In the genomic region with DNA sequence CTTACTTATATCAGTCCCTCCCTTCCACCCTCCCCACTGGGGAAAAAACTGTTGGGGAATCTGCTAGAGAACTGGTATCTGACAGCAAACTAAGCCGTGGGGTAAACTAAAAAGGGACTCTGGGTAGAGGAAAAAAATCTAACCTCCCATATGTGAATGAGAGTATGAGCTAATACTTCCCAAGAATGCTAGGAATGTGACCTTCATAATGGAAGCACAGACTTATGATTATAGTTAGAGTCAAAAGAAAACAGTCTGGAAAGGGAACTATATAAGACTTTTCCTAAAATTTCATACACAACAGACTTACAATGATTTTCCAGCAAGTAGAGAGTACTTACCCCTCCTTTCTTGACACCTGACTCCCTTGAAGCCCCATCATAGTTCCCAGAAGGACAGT, we compare ENCODE assay signal across 12 cellular contexts. TPM values are rescaled to one million over a fixed set of nuclear protein-coding genes. Genes with fewer than 3 reads are reported as not detected.
DNase-seq lines count a peak whose midpoint lies in the region; ATAC-seq and TF ChIP-seq lines count a peak whose summit lies in the region.
"Had no signal": no experiment of that assay in that cellular context is flagged by ENCODE, and none has a peak within 500 bp of the region (broad histone marks: within the 10 kb centered on the region; RNA-seq: fewer than 3 reads in every experiment).

No MANE protein-coding gene starts in this region.

- H3K36me3 ChIP-seq in ACC112 (ENCODE audit: insufficient read depth, low read length) (no peaks in the 10 kb centered on the region), brain microvascular endothelial cell (replicated peaks) (no peaks in the 10 kb centered on the region), left lung (peaks cover 0 to 42% of the 10 kb centered on the region in 2 donors)

- peak overlapping the region in 4 of 10 donors; percentile 33 to 55 (median 40) for H3K27ac Mint-ChIP-seq in naive thymus-derived CD8-positive, alpha-beta T cell
- H3K27ac Mint-ChIP-seq: activated CD4-positive, alpha-beta T cell treated with anti-CD3 and anti-CD28 coated beads, Interleukin-2, amount 10 ng/mL, durations not matched to agents 24 days and 14 days had no signal

- H3K4me1 ChIP-seq in ACC112 (ENCODE audit: control insufficient read depth, insufficient read depth, low read length, unreplicated experiment): peaks cover 32% of the 10 kb centered on the region
- H3K4me1 ChIP-seq in left lung: peaks cover 0 to 8% of the 10 kb centered on the region in 2 donors

- no peak overlapping the region for H3K4me3 Mint-ChIP-seq in naive thymus-derived CD8-positive, alpha-beta T cell
- H3K4me3 Mint-ChIP-seq: activated CD4-positive, alpha-beta T cell treated with anti-CD3 and anti-CD28 coated beads, Interleukin-2, amount 10 ng/mL, durations not matched to agents 24 days and 14 days had no signal

- peaks cover 6 to 45% (median 7%) of the 10 kb centered on the region in 3 donors for H3K36me3 Mint-ChIP-seq in naive thymus-derived CD8-positive, alpha-beta T cell

- peaks cover 3 to 15% (median 6%) of the 10 kb centered on the region in 4 donors for H3K4me1 Mint-ChIP-seq in naive thymus-derived CD8-positive, alpha-beta T cell

- H3K9me3 ChIP-seq in left lung: no peaks in the 10 kb centered on the region
- H3K9me3 ChIP-seq: esophagus squamous epithelium, spleen had no signal

- H3K27me3 ChIP-seq in ACC112 (ENCODE audit: insufficient read depth, low read length) (no peaks in the 10 kb centered on the region), brain microvascular endothelial cell (replicated peaks) (no peaks in the 10 kb centered on the region), left lung (no peaks in the 10 kb centered on the region)
- H3K27me3 ChIP-seq: esophagus squamous epithelium, spleen had no signal

- H3K9me3 Mint-ChIP-seq in naive thymus-derived CD8-positive, alpha-beta T cell: no peaks in the 10 kb centered on the region
- H3K9me3 Mint-ChIP-seq: activated CD4-positive, alpha-beta T cell treated with anti-CD3 and anti-CD28 coated beads, Interleukin-2, amount 10 ng/mL, durations not matched to agents 24 days and 14 days had no signal

- TF ChIP-seq CTCF in brain microvascular endothelial cell (IDR thresholded peaks at IDR 0.05; ENCODE audit: low read depth, low read length, missing control alignments) (no peak), left lung (IDR thresholded peaks at IDR 0.05) (no peak)

- in situ Hi-C loops in brain microvascular endothelial cell (cut with HindIII; ENCODE audit: low pct_ligation_motif_present, low sequenced_read_pairs): no loop called here

- no peaks in the 10 kb centered on the region for H3K27me3 Mint-ChIP-seq in naive thymus-derived CD8-positive, alpha-beta T cell
- H3K27me3 Mint-ChIP-seq: activated CD4-positive, alpha-beta T cell treated with anti-CD3 and anti-CD28 coated beads, Interleukin-2, amount 10 ng/mL, durations not matched to agents 24 days and 14 days had no signal

- POLR2A ChIA-PET in naive thymus-derived CD8-positive, alpha-beta T cell (lab: Charles Lee): no interaction called here

- DNase-seq in HS-5 (ENCODE audit: low read depth) (peak; percentile 53), brain microvascular endothelial cell (no peak), left lung (no peak), HPDE6-E6E7 (ENCODE audit: extremely low spot score) (no peak), DMS53 treated with DMSO at 0.1 percent for 48 hours (lab: John Stamatoyannopoulos, UW; ENCODE audit: unreplicated experiment) (no peak), globus pallidus (ENCODE audit: low spot score) (no peak)
- DNase-seq in naive thymus-derived CD8-positive, alpha-beta T cell: no peak
- DNase-seq: activated CD4-positive, alpha-beta T cell treated with anti-CD3 and anti-CD28 coated beads, Interleukin-2, amount 10 ng/mL, durations not matched to agents 24 days and 14 days; esophagus squamous epithelium; mesendoderm; spleen had no signal

- intact Hi-C loops in left lung (cut with DNase I): no loop called here

- ATAC-seq in left lung: peak; percentile 48
- no peak for ATAC-seq in naive thymus-derived CD8-positive, alpha-beta T cell

- H3K79me2 ChIP-seq in ACC112 (ENCODE audit: control insufficient read depth, insufficient read depth, low read length, unreplicated experiment): no peaks in the 10 kb centered on the region

- H3K27ac ChIP-seq in ACC112 (ENCODE audit: low read depth, low read length) (peak overlapping the region; percentile 75), brain microvascular endothelial cell (peak overlapping the region; percentile 74), left lung (peak overlapping the region in 1 of 2 donors; percentile 4)
- H3K27ac ChIP-seq: esophagus squamous epithelium had no signal

- H2AFZ ChIP-seq in ACC112 (ENCODE audit: low read length, unreplicated experiment): no peak overlapping the region

- H3K4me3 ChIP-seq in ACC112 (ENCODE audit: low read depth, low read length) (no peak overlapping the region), brain microvascular endothelial cell (ENCODE audit: low read depth, low read length) (no peak overlapping the region), left lung (no peak overlapping the region)
- H3K4me3 ChIP-seq: esophagus squamous epithelium, spleen had no signal

RNA-seq across cellular contexts. Expression of gene RBBP5, which starts 23.0 kb away (rescaled TPM):
- total RNA-seq in left lung: 10 to 100 TPM; 14.9 to 20.0 TPM
- total RNA-seq in naive thymus-derived CD8-positive, alpha-beta T cell: 10 to 100 TPM; 28.0 to 31.5 TPM
- polyA plus RNA-seq in naive thymus-derived CD8-positive, alpha-beta T cell: 10 to 100 TPM; 20.4 to 23.2 (median 22.5) TPM
